ENCODE assay signal across 1 cellular context in the genomic region with DNA sequence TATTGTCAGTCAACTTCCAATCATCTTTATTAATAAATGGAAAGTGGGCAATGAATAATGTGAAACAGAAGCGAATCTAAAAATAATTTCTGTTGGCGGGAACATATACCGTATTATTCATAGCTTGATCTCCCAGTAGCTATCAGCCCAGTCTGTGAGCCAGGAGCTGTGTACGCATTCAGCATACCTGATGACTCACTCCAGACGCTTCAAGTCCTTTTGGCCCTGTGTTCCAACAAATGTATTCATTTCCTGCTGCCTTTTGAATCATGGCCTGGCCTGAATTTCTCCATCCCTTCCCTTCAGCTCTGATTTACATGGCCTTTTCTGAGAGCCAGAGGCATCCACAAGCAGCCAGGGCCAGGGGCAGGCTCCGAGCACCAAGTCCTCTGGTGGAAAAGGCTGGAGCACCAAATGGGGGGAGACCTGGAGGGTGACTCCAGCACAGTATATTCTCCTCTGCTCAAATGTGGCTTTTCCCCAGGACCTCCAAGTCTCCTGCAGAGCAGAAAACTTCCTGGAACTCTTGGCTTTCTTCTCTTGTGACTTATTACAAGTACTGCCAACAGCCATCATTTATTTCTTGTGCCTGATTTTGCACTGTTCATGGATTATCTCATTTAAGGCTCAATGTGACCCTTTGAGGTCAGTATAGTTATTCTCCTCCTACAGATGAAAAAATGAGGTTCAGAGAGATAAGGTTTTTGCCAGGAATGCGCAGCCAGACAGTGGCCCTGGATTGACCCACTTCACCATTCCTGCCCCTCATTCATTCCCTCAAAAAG.
TF ChIP-seq lines count a peak whose summit lies in the region.

No MANE protein-coding gene starts in this region.

TF ChIP-seq in SK-N-SH, 30 proteins besides CTCF, POLR2A, EP300 and RAD21 (continued from another document):
- peak; percentile 63; the same call in 1 of the 2 replicates for TF ChIP-seq TEAD4 (IDR thresholded peaks at IDR 0.05; ENCODE audit: borderline replicate concordance, insufficient read depth)
- TF ChIP-seq FOSL2 (IDR thresholded peaks at IDR 0.05; ENCODE audit: borderline replicate concordance, low read depth): peak; percentile 97
- TF ChIP-seq POLR2AphosphoS5 (IDR thresholded peaks at IDR 0.05; ENCODE audit: low read depth, low read length): peak; percentile 70; the same call in 1 of the 2 replicates
- TF ChIP-seq USF1 (IDR thresholded peaks at IDR 0.05; ENCODE audit: borderline replicate concordance, low read depth): no peak
- TF ChIP-seq TAF1 (IDR thresholded peaks at IDR 0.05; ENCODE audit: borderline replicate concordance, low read depth, low read length): no peak; the same call in 1 of the 2 replicates
- TF ChIP-seq TCF12 (IDR thresholded peaks at IDR 0.05): peak; percentile 87
- TF ChIP-seq GABPA (IDR thresholded peaks at IDR 0.05; ENCODE audit: low read depth): peak; percentile 45; the same call in 1 of the 2 replicates
- TF ChIP-seq FOXJ3 (CRISPR knock-in tag; IDR thresholded peaks at IDR 0.05): no peak
- no peak for TF ChIP-seq MXI1 (IDR thresholded peaks at IDR 0.05; ENCODE audit: low read depth, low read length)
- TF ChIP-seq CHD2 (IDR thresholded peaks at IDR 0.05; ENCODE audit: low read length, partially characterized antibody): no peak
- TF ChIP-seq NRF1 (IDR thresholded peaks at IDR 0.05; ENCODE audit: low read depth, low read length): no peak
- TF ChIP-seq GATA2 (CRISPR knock-in tag; IDR thresholded peaks at IDR 0.05): no peak
- TF ChIP-seq JUND (IDR thresholded peaks at IDR 0.05): peak; percentile 89
- no peak for TF ChIP-seq RFX5 (IDR thresholded peaks at IDR 0.05; ENCODE audit: low read length)
- TF ChIP-seq, protein P1, sequence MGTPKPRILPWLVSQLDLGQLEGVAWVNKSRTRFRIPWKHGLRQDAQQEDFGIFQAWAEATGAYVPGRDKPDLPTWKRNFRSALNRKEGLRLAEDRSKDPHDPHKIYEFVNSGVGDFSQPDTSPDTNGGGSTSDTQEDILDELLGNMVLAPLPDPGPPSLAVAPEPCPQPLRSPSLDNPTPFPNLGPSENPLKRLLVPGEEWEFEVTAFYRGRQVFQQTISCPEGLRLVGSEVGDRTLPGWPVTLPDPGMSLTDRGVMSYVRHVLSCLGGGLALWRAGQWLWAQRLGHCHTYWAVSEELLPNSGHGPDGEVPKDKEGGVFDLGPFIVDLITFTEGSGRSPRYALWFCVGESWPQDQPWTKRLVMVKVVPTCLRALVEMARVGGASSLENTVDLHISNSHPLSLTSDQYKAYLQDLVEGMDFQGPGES (IDR thresholded peaks at IDR 0.05; ENCODE audit: low read depth, low read length): no peak
TF ChIP-seq in SK-N-SH: peak in this region for 12.
